1 cellular context compared by ENCODE assay signal in the genomic region with DNA sequence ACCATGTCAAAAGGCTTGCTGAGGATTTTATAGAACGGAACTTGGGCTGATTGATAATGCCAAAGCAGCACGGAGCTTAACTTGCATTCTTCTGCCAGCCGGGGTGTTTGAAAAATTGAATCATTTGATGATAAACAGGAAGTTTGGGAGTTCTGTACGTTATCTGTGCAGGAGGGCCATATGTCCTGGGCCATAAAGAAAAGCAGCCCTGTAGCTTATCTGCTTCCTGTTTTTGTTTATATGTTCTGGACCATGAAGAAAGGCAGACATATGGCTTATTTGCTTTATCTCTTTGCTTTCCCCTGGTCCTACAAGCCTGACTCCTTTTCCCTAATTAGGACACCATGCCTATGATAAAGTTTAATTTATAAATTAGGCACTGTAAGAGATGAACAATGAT.
TF ChIP-seq lines count a peak whose summit lies in the region.

No MANE protein-coding gene starts in this region.

TF ChIP-seq in GM23338, 12 proteins besides CTCF, POLR2A, EP300 and RAD21 (continued from another document):
- TF ChIP-seq, protein P1, sequence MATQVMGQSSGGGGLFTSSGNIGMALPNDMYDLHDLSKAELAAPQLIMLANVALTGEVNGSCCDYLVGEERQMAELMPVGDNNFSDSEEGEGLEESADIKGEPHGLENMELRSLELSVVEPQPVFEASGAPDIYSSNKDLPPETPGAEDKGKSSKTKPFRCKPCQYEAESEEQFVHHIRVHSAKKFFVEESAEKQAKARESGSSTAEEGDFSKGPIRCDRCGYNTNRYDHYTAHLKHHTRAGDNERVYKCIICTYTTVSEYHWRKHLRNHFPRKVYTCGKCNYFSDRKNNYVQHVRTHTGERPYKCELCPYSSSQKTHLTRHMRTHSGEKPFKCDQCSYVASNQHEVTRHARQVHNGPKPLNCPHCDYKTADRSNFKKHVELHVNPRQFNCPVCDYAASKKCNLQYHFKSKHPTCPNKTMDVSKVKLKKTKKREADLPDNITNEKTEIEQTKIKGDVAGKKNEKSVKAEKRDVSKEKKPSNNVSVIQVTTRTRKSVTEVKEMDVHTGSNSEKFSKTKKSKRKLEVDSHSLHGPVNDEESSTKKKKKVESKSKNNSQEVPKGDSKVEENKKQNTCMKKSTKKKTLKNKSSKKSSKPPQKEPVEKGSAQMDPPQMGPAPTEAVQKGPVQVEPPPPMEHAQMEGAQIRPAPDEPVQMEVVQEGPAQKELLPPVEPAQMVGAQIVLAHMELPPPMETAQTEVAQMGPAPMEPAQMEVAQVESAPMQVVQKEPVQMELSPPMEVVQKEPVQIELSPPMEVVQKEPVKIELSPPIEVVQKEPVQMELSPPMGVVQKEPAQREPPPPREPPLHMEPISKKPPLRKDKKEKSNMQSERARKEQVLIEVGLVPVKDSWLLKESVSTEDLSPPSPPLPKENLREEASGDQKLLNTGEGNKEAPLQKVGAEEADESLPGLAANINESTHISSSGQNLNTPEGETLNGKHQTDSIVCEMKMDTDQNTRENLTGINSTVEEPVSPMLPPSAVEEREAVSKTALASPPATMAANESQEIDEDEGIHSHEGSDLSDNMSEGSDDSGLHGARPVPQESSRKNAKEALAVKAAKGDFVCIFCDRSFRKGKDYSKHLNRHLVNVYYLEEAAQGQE (IDR thresholded peaks at IDR 0.05; ENCODE audit: unreplicated experiment) = no peak
- TF ChIP-seq CREB1 (CRISPR knock-in tag; IDR thresholded peaks at IDR 0.05; ENCODE audit: low read depth) (no peak), ZNF462 (CRISPR knock-in tag; IDR thresholded peaks at IDR 0.05) (no peak)
